18 cellular contexts compared by ENCODE assay signal in genomic region chr1:54968581-54968980, GRCh38. TPM values are rescaled to one million over a fixed set of nuclear protein-coding genes. Genes with fewer than 3 reads are reported as not detected.
"Had no signal": no experiment of that assay in that cellular context is flagged by ENCODE, and none has a peak within 500 bp of the region (broad histone marks: within the 10 kb centered on the region; RNA-seq: fewer than 3 reads in every experiment).

No MANE protein-coding gene starts in this region.

- H3K36me3 ChIP-seq: ascending aorta, tibial nerve, vagina had no signal

- H3K27me3 ChIP-seq: ascending aorta, tibial nerve, vagina had no signal

- DNase-seq: activated gamma-delta T cell treated with Interleukin-2 at 50 U/mL for 16 hours; activated naive CD8-positive, alpha-beta T cell treated with anti-CD3 and anti-CD28 coated beads, Interleukin-2, amount 10 ng/mL, durations not matched to agents 7 days and 5 days; activated T-cell treated with anti-CD3 and anti-CD28 coated beads, Interleukin-2, amount 50 U/mL, for 4 hours; hippocampal formation; left cardiac atrium; naive thymus-derived CD8-positive, alpha-beta T cell; nucleus accumbens; right cardiac atrium; small intestine had no signal

- H3K4me1 ChIP-seq: vagina had no signal

- H3K4me3 ChIP-seq: ascending aorta, tibial nerve, vagina had no signal

- H3K27ac ChIP-seq: ascending aorta, tibial nerve, vagina had no signal

- H3K9me3 ChIP-seq: ascending aorta, tibial nerve, vagina had no signal

RNA-seq across cellular contexts. Expression of gene TMEM61, which starts 11.8 kb away (rescaled TPM):
- total RNA-seq: activated naive CD8-positive, alpha-beta T cell treated with anti-CD3 and anti-CD28 coated beads, Interleukin-2, amount 10 ng/mL, durations not matched to agents 7 days and 5 days; ascending aorta; chondrocyte; fibroblast of lung; lung microvascular endothelial cell; mononuclear cell; naive thymus-derived CD8-positive, alpha-beta T cell; right cardiac atrium had no signal
- polyA plus RNA-seq: fibroblast of lung; naive thymus-derived CD8-positive, alpha-beta T cell had no signal

RNA-seq across cellular contexts. Expression of gene BSND, which starts 30.2 kb away (rescaled TPM):
- total RNA-seq: activated naive CD8-positive, alpha-beta T cell treated with anti-CD3 and anti-CD28 coated beads, Interleukin-2, amount 10 ng/mL, durations not matched to agents 7 days and 5 days; activated T-cell treated with anti-CD3 and anti-CD28 coated beads, Interleukin-2, amount 50 U/mL, for 4 hours; ascending aorta; bronchial epithelial cell; chondrocyte; fibroblast of lung; left cardiac atrium; lung microvascular endothelial cell; mononuclear cell; naive thymus-derived CD8-positive, alpha-beta T cell; progenitor cell of endocrine pancreas; right cardiac atrium; tibial nerve; vagina had no signal
- polyA plus RNA-seq: fibroblast of lung; naive thymus-derived CD8-positive, alpha-beta T cell; right cardiac atrium had no signal
